8 cellular contexts compared by ENCODE assay signal in genomic region chr6:147202516-147203310, GRCh38. TPM values are rescaled to one million over a fixed set of nuclear protein-coding genes. Genes with fewer than 3 reads are reported as not detected.
DNase-seq lines count a peak whose midpoint lies in the region; ATAC-seq, FAIRE-seq and TF ChIP-seq lines count a peak whose summit lies in the region.

No MANE protein-coding gene starts in this region.

- H3K9me3 ChIP-seq in keratinocyte (ENCODE audit: control insufficient read depth, low read depth, low read length) = no peaks in the 10 kb centered on the region

- TF ChIP-seq CTCF in AG10803 (conservative IDR thresholded peaks at IDR 0.05; ENCODE audit: low read length) = no peak
- TF ChIP-seq CTCF in keratinocyte (optimal IDR thresholded peaks at IDR 0.05 in 1 of 3, IDR thresholded peaks at IDR 0.05 in 1 of 3, conservative IDR thresholded peaks at IDR 0.05 in 1 of 3; ENCODE audit: extremely low read depth in 1 of 3, insufficient read depth in 2 of 3, low read length in 3 of 3) = no peak

- H3K79me2 ChIP-seq in keratinocyte (ENCODE audit: control insufficient read depth, insufficient read depth, low read length) = peaks cover 36% of the 10 kb centered on the region

- H2AFZ ChIP-seq in keratinocyte (ENCODE audit: control insufficient read depth, low read length) = peak overlapping the region; percentile 91

- H4K20me1 ChIP-seq in keratinocyte (ENCODE audit: control insufficient read depth, extremely low read depth, insufficient read depth, low read length) = no peaks in the 10 kb centered on the region

- dilution Hi-C loops in keratinocyte (cut with MboI; ENCODE audit: extremely low pct_ligation_motif_present, low sequenced_read_pairs) = no loop called here

- peak overlapping the region; percentile 83 for H3K4me2 ChIP-seq in keratinocyte (ENCODE audit: control insufficient read depth, extremely low read depth, insufficient read depth, low read depth, low read length)

- peak; percentile 60 for ATAC-seq in GM19025 (IDR thresholded peaks at IDR 0.05; ENCODE audit: low read depth, unreplicated experiment)
- peak; percentile 80 for ATAC-seq in HG03342 (IDR thresholded peaks at IDR 0.05; ENCODE audit: unreplicated experiment)

- H3K4me3 ChIP-seq in AG10803 (ENCODE audit: low read length) = peak overlapping the region; percentile 95
- peak overlapping the region; percentile 77 to 92 (median 80) for H3K4me3 ChIP-seq in keratinocyte (ENCODE audit: control insufficient read depth in 2 of 3, extremely low read depth in 1 of 3, insufficient read depth in 2 of 3, low read depth in 1 of 3, low read length in 3 of 3)

- H3K9me1 ChIP-seq in keratinocyte (ENCODE audit: control insufficient read depth, extremely low read depth, insufficient read depth, low read length) = no peaks in the 10 kb centered on the region

- no peaks in the 10 kb centered on the region for H3K27me3 ChIP-seq in keratinocyte (ENCODE audit: control insufficient read depth, extremely low read depth, insufficient read depth, low read length)

- H3K27ac ChIP-seq in keratinocyte (ENCODE audit: control insufficient read depth, insufficient read depth, low read length) = peak overlapping the region; percentile 73

- FAIRE-seq in keratinocyte (lab: Jason Lieb, UNC) = no peak

- H3K4me1 ChIP-seq in keratinocyte (ENCODE audit: control insufficient read depth, extremely low read depth, insufficient read depth, low read length) = peaks cover 4% of the 10 kb centered on the region

- DNase-seq in AG10803 (ENCODE audit: low read depth) (peak; percentile 97), NCI-H446 treated with DMSO at 0.1 percent for 48 hours (lab: John Stamatoyannopoulos, UW) (peak; percentile 90), cerebellar nuclear complex (lab: John Stamatoyannopoulos, UW) (peak; percentile 82 to 88), keratinocyte (ENCODE audit: low read depth, low spot score) (peak; percentile 52)
- peak; percentile 67 for DNase-seq in activated CD4-positive, CD25-positive, alpha-beta regulatory T cell treated with anti-CD3 and anti-CD28 coated beads, Interleukin-2, amount 50 U/mL, for 72 hours
- peak; percentile 36 to 52 for DNase-seq in stimulated activated CD4-positive, alpha-beta T cell treated with anti-CD3 and anti-CD28 coated beads, Interleukin-15, amount 100 ng/mL, for 1 hour (ENCODE audit: low read depth in 1 of 2, low spot score in 1 of 2)

- peak overlapping the region; percentile 89 for H3K9ac ChIP-seq in keratinocyte (ENCODE audit: control insufficient read depth, extremely low read depth, insufficient read depth, low read length)

- no peaks in the 10 kb centered on the region for H3K36me3 ChIP-seq in keratinocyte (ENCODE audit: control insufficient read depth in 2 of 2, extremely low read depth in 1 of 2, insufficient read depth in 2 of 2, low read length in 2 of 2)

RNA-seq across cellular contexts. Expression of gene STXBP5, which starts 1.5 kb away (rescaled TPM):
- polyA plus RNA-seq in keratinocyte = 15.6 to 19.4 TPM (median 17.7 TPM) in 3 replicates
- 9.4 TPM for polyA plus RNA-seq in keratinocyte (2011; ENCODE audit: low read depth)
- polyA plus RNA-seq in keratinocyte (2011; cell fraction: cytosol; rRNA removed) = 11.2 and 21.9 TPM in 2 replicates
- 19.3 and 23.0 TPM in 2 replicates for polyA plus RNA-seq in keratinocyte (2011; cell fraction: nucleus; rRNA removed)
- polyA plus RNA-seq in keratinocyte (2012; ENCODE audit: low replicate concordance) = 7.7 and 11.9 TPM in 2 replicates
- polyA minus RNA-seq in keratinocyte = 10.6 to 64.0 TPM (median 42.7 TPM) in 3 replicates
- polyA minus RNA-seq in keratinocyte (2011; cell fraction: cytosol; rRNA and poly(A)+ RNA removed) = 26.7 TPM
- polyA minus RNA-seq in keratinocyte (2011; cell fraction: nucleus; rRNA and poly(A)+ RNA removed) = 37.1 and 72.4 TPM in 2 replicates

Comparison
In these comparisons a context has a peak if more than half of its experiments do, and no peak if none do; other contexts are left out.
1. Peak in every context shown above with its lines: DNase-seq, ATAC-seq, H3K4me3 ChIP-seq and H3K27ac ChIP-seq.
2. DNase-seq: peak in every context shown above with its lines; median percentile 97 in AG10803; 90 in NCI-H446 treated with DMSO at 0.1 percent for 48 hours; 85 in cerebellar nuclear complex; 67 in activated CD4-positive, CD25-positive, alpha-beta regulatory T cell treated with anti-CD3 and anti-CD28 coated beads, Interleukin-2, amount 50 U/mL, for 72 hours; 52 in keratinocyte; 44 in stimulated activated CD4-positive, alpha-beta T cell treated with anti-CD3 and anti-CD28 coated beads, Interleukin-15, amount 100 ng/mL, for 1 hour.